In the genomic region with DNA sequence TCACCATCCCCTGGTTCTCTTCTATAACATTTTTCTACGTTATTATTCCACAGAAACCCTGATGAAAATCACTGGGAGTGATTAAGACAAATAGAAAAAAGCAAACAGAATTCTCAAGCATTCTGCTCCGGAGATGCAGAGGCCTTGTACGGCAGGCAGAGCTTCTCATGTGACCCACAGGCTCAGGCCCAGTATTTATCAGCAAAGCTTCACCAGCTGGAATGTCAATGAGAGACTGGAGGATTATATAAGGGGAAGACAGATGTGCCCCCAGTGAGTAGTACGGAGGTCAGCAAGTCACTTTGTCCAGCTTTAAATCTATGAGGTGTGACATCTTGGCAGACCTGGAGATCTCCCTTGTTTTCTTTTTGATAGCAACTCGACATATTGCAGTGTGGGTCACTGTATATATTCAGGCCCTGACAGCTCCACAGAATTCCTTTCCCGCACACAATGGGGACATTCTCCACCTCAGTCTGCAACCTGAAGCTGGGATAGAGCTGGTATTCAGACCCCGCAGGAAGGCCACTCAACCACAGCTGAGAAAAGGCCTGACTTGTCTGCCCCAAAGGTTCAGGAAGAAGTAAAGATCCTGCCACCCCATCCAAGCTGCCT, we compare ENCODE assay signal across 17 cellular contexts.
"Had no signal": no experiment of that assay in that cellular context is flagged by ENCODE, and none has a peak within 500 bp of the region (broad histone marks: within the 10 kb centered on the region; RNA-seq: fewer than 3 reads in every experiment).

No MANE protein-coding gene starts in this region.

- H3K27me3 ChIP-seq: neutrophil, sigmoid colon, upper lobe of left lung had no signal

- H3K36me3 ChIP-seq: neutrophil, sigmoid colon, upper lobe of left lung, WERI-Rb-1 had no signal

- ATAC-seq: activated CD8-positive, alpha-beta T cell treated with anti-CD3 and anti-CD28 coated beads for 36 hours; left lobe of liver; stimulated activated naive B cell treated with anti-CD40 and anti-IgM and Interleukin-4, amounts not matched to agents 10 μg/mL and 1 μg/mL and 100 μg/mL, for 72 hours had no signal

- H3K27ac Mint-ChIP-seq: activated CD8-positive, alpha-beta T cell treated with anti-CD3 and anti-CD28 coated beads for 36 hours; activated naive CD4-positive, alpha-beta T cell treated with anti-CD3 and anti-CD28 coated beads for 36 hours; stimulated activated naive B cell treated with anti-CD40 and anti-IgM and Interleukin-4, amounts not matched to agents 10 μg/mL and 1 μg/mL and 100 μg/mL, for 72 hours had no signal

- H3K9me3 ChIP-seq: neutrophil, sigmoid colon, upper lobe of left lung had no signal

- H3K36me3 Mint-ChIP-seq: stimulated activated naive B cell treated with anti-CD40 and anti-IgM and Interleukin-4, amounts not matched to agents 10 μg/mL and 1 μg/mL and 100 μg/mL, for 72 hours had no signal

- H3K4me1 Mint-ChIP-seq: central memory CD8-positive, alpha-beta T cell; stimulated activated naive B cell treated with anti-CD40 and anti-IgM and Interleukin-4, amounts not matched to agents 10 μg/mL and 1 μg/mL and 100 μg/mL, for 72 hours had no signal

- H3K4me3 Mint-ChIP-seq: activated CD8-positive, alpha-beta T cell treated with anti-CD3 and anti-CD28 coated beads for 36 hours; activated naive CD4-positive, alpha-beta T cell treated with anti-CD3 and anti-CD28 coated beads for 36 hours; central memory CD8-positive, alpha-beta T cell; stimulated activated naive B cell treated with anti-CD40 and anti-IgM and Interleukin-4, amounts not matched to agents 10 μg/mL and 1 μg/mL and 100 μg/mL, for 72 hours had no signal

- H3K4me3 ChIP-seq: sigmoid colon, SK-N-MC, upper lobe of left lung had no signal

- DNase-seq: activated CD4-positive, alpha-beta T cell treated with anti-CD3 and anti-CD28 coated beads for 4 hours; activated CD8-positive, alpha-beta T cell treated with anti-CD3 and anti-CD28 coated beads for 36 hours; activated naive CD4-positive, alpha-beta T cell treated with anti-CD3 and anti-CD28 coated beads for 36 hours; effector memory CD4-positive, alpha-beta T cell; glutamatergic neuron; posterior cingulate gyrus; sigmoid colon; stimulated activated CD4-positive, alpha-beta T cell treated with anti-CD3 and anti-CD28 coated beads, Interleukin-2, amount 100 ng/mL, for 24 hours; stimulated activated naive B cell treated with anti-CD40 and anti-IgM and Interleukin-4, amounts not matched to agents 10 μg/mL and 1 μg/mL and 100 μg/mL, for 72 hours; T-helper 1 cell; upper lobe of left lung; WERI-Rb-1 had no signal

- H3K27me3 Mint-ChIP-seq: activated CD8-positive, alpha-beta T cell treated with anti-CD3 and anti-CD28 coated beads for 36 hours had no signal

- H3K9me3 Mint-ChIP-seq: activated CD8-positive, alpha-beta T cell treated with anti-CD3 and anti-CD28 coated beads for 36 hours; activated naive CD4-positive, alpha-beta T cell treated with anti-CD3 and anti-CD28 coated beads for 36 hours; central memory CD8-positive, alpha-beta T cell; stimulated activated naive B cell treated with anti-CD40 and anti-IgM and Interleukin-4, amounts not matched to agents 10 μg/mL and 1 μg/mL and 100 μg/mL, for 72 hours had no signal

- H3K4me1 ChIP-seq: sigmoid colon, upper lobe of left lung had no signal

- H3K27ac ChIP-seq: epithelial cell of prostate, neutrophil, sigmoid colon, SK-N-MC, upper lobe of left lung, WERI-Rb-1 had no signal
